12 cellular contexts compared by ENCODE assay signal in the genomic region with DNA sequence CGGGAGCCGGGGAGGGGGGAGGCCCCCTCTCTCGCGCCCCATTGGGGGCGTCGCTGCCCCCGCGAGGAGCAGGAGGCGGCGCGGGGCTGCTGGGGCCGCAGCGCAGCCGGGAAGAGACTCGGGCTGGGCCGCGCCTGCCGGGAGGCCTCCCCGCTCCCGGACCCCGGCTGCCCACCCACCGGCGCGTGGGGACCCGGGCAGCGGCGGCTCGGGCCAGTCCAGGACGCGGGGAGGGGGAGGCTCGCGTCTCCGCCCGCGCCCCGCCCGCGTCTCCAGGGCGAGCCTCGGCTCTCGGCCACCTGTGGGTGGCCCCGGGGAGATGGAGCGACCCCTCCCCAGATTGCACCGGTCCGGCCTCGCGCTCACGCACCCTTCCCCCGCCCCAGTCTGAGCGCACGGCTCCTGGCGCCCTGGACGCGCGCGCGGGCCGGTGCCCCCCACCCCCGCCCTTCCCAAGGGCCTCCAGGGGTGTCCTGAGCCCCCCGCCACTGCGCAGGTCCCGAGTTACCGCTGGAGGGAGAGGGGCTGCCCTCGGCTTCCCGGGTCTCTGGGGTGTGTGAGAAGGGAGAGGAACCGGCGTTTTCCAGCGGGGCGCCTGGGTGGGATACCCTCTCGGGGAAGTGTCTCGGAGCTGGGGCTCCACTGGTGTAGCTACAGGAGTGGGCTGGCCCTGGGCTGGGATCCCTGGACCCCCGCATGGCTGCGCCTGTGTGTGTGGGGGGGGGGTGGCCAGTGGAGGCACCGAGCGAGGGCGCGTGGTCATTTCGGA. TPM values are rescaled to one million over a fixed set of nuclear protein-coding genes. Genes with fewer than 3 reads are reported as not detected.
DNase-seq lines count a peak whose midpoint lies in the region; TF ChIP-seq lines count a peak whose summit lies in the region.
"Had no signal": no experiment of that assay in that cellular context is flagged by ENCODE, and none has a peak within 500 bp of the region (broad histone marks: within the 10 kb centered on the region; RNA-seq: fewer than 3 reads in every experiment).

No MANE protein-coding gene starts in this region.

- no peak overlapping the region for H2AFZ ChIP-seq in OCI-LY7 (ENCODE audit: low read length)

- no peak overlapping the region for H3K9ac ChIP-seq in liver (ENCODE audit: low read depth in 1 of 2, low read length in 2 of 2)

- CTCF ChIA-PET in OCI-LY7 (lab: Charles Lee; ENCODE audit: unreplicated experiment) (no interaction called here), GM10248 (lab: Yijun Ruan, JAX) (no interaction called here)

- no peaks in the 10 kb centered on the region for H4K20me1 ChIP-seq in OCI-LY7 (ENCODE audit: insufficient read depth, low read length)

- 5% methylated on average over 78 of the region's 78 CpGs for WGBS in liver
- 0 to 48% (median 4%) methylated on average over 2 to 77 of the region's 78 CpGs for WGBS in stomach, 5 donors

- H3K79me2 ChIP-seq in OCI-LY7 (ENCODE audit: insufficient read depth, low read depth, low read length), result no peaks in the 10 kb centered on the region

- H3K9me2 ChIP-seq in OCI-LY7 (ENCODE audit: insufficient read depth, low read length), result no peaks in the 10 kb centered on the region

- H3K4me3 ChIP-seq in coronary artery (peak overlapping the region; percentile 77), liver (ENCODE audit: low read depth in 1 of 3, low read length in 3 of 3) (peak overlapping the region in 2 of 3 donors; percentile 23 to 57), stomach (peak overlapping the region; percentile 61 to 76 (median 64)), OCI-LY7 (ENCODE audit: low read depth, low read length, poor library complexity, severe bottlenecking) (no peak overlapping the region)

- peaks cover 0 to 4% (median 0%) of the 10 kb centered on the region in 4 donors for H3K27me3 ChIP-seq in liver (ENCODE audit: control insufficient read depth in 4 of 4, insufficient read depth in 4 of 4, low read length in 3 of 4)
- H3K27me3 ChIP-seq in stomach, result peaks cover 0 to 47% (median 15%) of the 10 kb centered on the region in 3 donors

- H3K27ac ChIP-seq in coronary artery, result peak overlapping the region; percentile 50 to 88
- H3K27ac ChIP-seq in liver (ENCODE audit: low read depth in 1 of 2, low read length in 2 of 2), result peak overlapping the region; percentile 33 to 50
- H3K27ac ChIP-seq in stomach, result peak overlapping the region; percentile 48 to 84 (median 63)
- H3K27ac ChIP-seq in OCI-LY7 (ENCODE audit: low read depth, low read length, poor library complexity, severe bottlenecking), result no peak overlapping the region

- H3K9me3 ChIP-seq in liver (ENCODE audit: control insufficient read depth in 4 of 4, low read length in 3 of 4) (no peaks in the 10 kb centered on the region), stomach (no peaks in the 10 kb centered on the region), OCI-LY7 (ENCODE audit: low read length) (no peaks in the 10 kb centered on the region)

- H3K4me1 ChIP-seq in liver (ENCODE audit: control insufficient read depth in 4 of 4, insufficient read depth in 4 of 4, low read length in 3 of 4) (peaks cover 0 to 5% (median 1%) of the 10 kb centered on the region in 4 donors), stomach (peaks cover 1 to 39% (median 32%) of the 10 kb centered on the region in 4 donors), OCI-LY7 (ENCODE audit: insufficient read depth, low read length, poor library complexity, severe bottlenecking) (peaks cover 2% of the 10 kb centered on the region)

- TF ChIP-seq EP300 in Ishikawa (IDR thresholded peaks at IDR 0.05; ENCODE audit: borderline replicate concordance), result no peak
- TF ChIP-seq EP300 in stomach (IDR thresholded peaks at IDR 0.05), result no peak

- TF ChIP-seq RAD21 in Ishikawa (IDR thresholded peaks at IDR 0.05; ENCODE audit: low read depth) (no peak), liver (IDR thresholded peaks at IDR 0.05) (no peak)

- BruUV-seq in OCI-LY7 (replicated peaks; lab: Mats Ljungman, UMichigan), result no TSS peak

- no peak for TF ChIP-seq POLR2A in stomach (IDR thresholded peaks at IDR 0.05)

- H3K4me2 ChIP-seq in OCI-LY7 (ENCODE audit: low read length), result no peak overlapping the region

- POLR2A ChIA-PET in OCI-LY7 (lab: Charles Lee), result no interaction called here
- POLR2A ChIA-PET in GM10248 (lab: Yijun Ruan, JAX), result no interaction called here

- H3K36me3 ChIP-seq in liver (ENCODE audit: control insufficient read depth in 4 of 4, insufficient read depth in 3 of 4, low read depth in 1 of 4, low read length in 3 of 4) (peaks cover 0 to 1% (median 0%) of the 10 kb centered on the region in 4 donors), stomach (no peaks in the 10 kb centered on the region), OCI-LY7 (ENCODE audit: insufficient read depth, low read length) (no peaks in the 10 kb centered on the region)

- TF ChIP-seq CTCF in coronary artery (IDR thresholded peaks at IDR 0.05) (no peak), liver (IDR thresholded peaks at IDR 0.05; ENCODE audit: low read depth, low read length, missing input control) (no peak), stomach (IDR thresholded peaks at IDR 0.05) (no peak), OCI-LY7 (conservative IDR thresholded peaks at IDR 0.05; ENCODE audit: low read length) (no peak), GM10248 (IDR thresholded peaks at IDR 0.05; ENCODE audit: control extremely low read depth, extremely low read depth, low read depth, missing control alignments) (no peak)

- DNase-seq in coronary artery (ENCODE audit: low spot score), result no peak
- no peak for DNase-seq in stomach
- no peak for DNase-seq in OCI-LY7 (ENCODE audit: low spot score)
- no peak for DNase-seq in amniotic stem cell (lab: John Stamatoyannopoulos, UW)
- no peak for DNase-seq in mesenteric fat pad (ENCODE audit: low spot score)
- DNase-seq in GM10248 (ENCODE audit: extremely low spot score), result no peak
- DNase-seq: activated CD4-positive, CD25-positive, alpha-beta regulatory T cell; cortex of kidney; EL; NCI-H524 had no signal

- intact Hi-C loops in stomach (cut with DNase I; ENCODE audit: low total_unique reads) (no loop called here), OCI-LY7 (cut with micrococcal nuclease; ENCODE audit: unreplicated experiment) (no loop called here)

TF ChIP-seq in Ishikawa, 13 proteins besides CTCF, POLR2A, EP300 and RAD21:
- TF ChIP-seq FOXM1 (IDR thresholded peaks at IDR 0.05; ENCODE audit: borderline replicate concordance, low read depth) (no peak), TAF1 (IDR thresholded peaks at IDR 0.05; ENCODE audit: low read depth) (no peak), ZBTB7A (IDR thresholded peaks at IDR 0.05; ENCODE audit: low read depth) (peak; percentile 69; the same call in 1 of the 2 replicates)
- TF ChIP-seq, protein P1, sequence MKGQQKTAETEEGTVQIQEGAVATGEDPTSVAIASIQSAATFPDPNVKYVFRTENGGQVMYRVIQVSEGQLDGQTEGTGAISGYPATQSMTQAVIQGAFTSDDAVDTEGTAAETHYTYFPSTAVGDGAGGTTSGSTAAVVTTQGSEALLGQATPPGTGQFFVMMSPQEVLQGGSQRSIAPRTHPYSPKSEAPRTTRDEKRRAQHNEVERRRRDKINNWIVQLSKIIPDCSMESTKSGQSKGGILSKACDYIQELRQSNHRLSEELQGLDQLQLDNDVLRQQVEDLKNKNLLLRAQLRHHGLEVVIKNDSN (IDR thresholded peaks at IDR 0.05), result no peak
TF ChIP-seq in Ishikawa: peak in this region for 1.

TF ChIP-seq in liver, 16 proteins besides CTCF, POLR2A, EP300 and RAD21:
- TF ChIP-seq GABPA (IDR thresholded peaks at IDR 0.05 in 1 of 2, conservative IDR thresholded peaks at IDR 0.05 in 1 of 2) (no peak), HNF4A (conservative IDR thresholded peaks at IDR 0.05) (no peak)

RNA-seq across cellular contexts. Expression of a gene that starts 0.6 kb away (rescaled TPM):
- total RNA-seq in liver (1 to 10 TPM; 3.8 to 4.8 TPM), stomach (10 to 100 TPM; 12.1 to 88.9 (median 17.5) TPM), OCI-LY7 (2022) (0.42 and 1.2 TPM in 2 replicates), mesenteric fat pad (212 TPM)
- polyA plus RNA-seq in liver (1 to 10 TPM in 1 of 2 donors, under 1 TPM in 1; 0.92 to 5.1 TPM), stomach (10 to 100 TPM in 2 of 3 donors, 1 to 10 TPM in 1; 9.8 to 14.8 (median 12.0) TPM)
- 1.4 TPM in 1 of 2 replicates, not detected in the other for total RNA-seq in OCI-LY7 (2014; rRNA removed; shearing (Covaris generic))

RNA-seq across cellular contexts. Expression of a gene that starts 14.1 kb away (rescaled TPM):
- total RNA-seq in liver, result 10 to 100 TPM in 1 of 2 donors, not detected in 1; 12.1 TPM
- polyA plus RNA-seq in liver, result under 1 TPM in 1 of 2 donors, not detected in 1; 0.10 TPM
- total RNA-seq in stomach, result not detected
- not detected for polyA plus RNA-seq in stomach
- not detected in 2 replicates for total RNA-seq in OCI-LY7 (2014; rRNA removed; shearing (Covaris generic))
- not detected in 2 replicates for total RNA-seq in OCI-LY7 (2022)
- total RNA-seq in mesenteric fat pad, result not detected

RNA-seq across cellular contexts. Expression of a gene that starts 33.2 kb away (rescaled TPM):
- 1 to 10 TPM; 5.7 to 8.4 TPM for total RNA-seq in liver
- 1 to 10 TPM; 2.2 to 6.3 TPM for polyA plus RNA-seq in liver
- total RNA-seq in stomach, result 100 to 1,000 TPM in 1 of 5 donors, 10 to 100 TPM in 4; 12.3 to 136 (median 62.9) TPM
- 10 to 100 TPM; 12.5 to 32.8 (median 20.7) TPM for polyA plus RNA-seq in stomach
- total RNA-seq in OCI-LY7 (2014; rRNA removed; shearing (Covaris generic)), result 3.4 and 5.7 TPM in 2 replicates
- 6.5 and 7.3 TPM in 2 replicates for total RNA-seq in OCI-LY7 (2022)
- total RNA-seq in mesenteric fat pad, result 193 TPM

RNA-seq across cellular contexts. Expression of a gene that starts 41.5 kb away (rescaled TPM):
- total RNA-seq in liver, result under 1 TPM in 1 of 2 donors, not detected in 1; 0.08 TPM
- polyA plus RNA-seq in liver, result under 1 TPM in 1 of 2 donors, not detected in 1; 0.05 TPM
- total RNA-seq in stomach, result 100 to 1,000 TPM in 1 of 5 donors, 10 to 100 TPM in 3, 1 to 10 TPM in 1; 5.3 to 149 (median 27.7) TPM
- 10 to 100 TPM in 2 of 3 donors, 1 to 10 TPM in 1; 2.1 to 12.9 (median 12.5) TPM for polyA plus RNA-seq in stomach
- total RNA-seq in OCI-LY7 (2014; rRNA removed; shearing (Covaris generic)), result not detected in 2 replicates
- 0.23 TPM in 1 of 2 replicates, not detected in the other for total RNA-seq in OCI-LY7 (2022)
- total RNA-seq in mesenteric fat pad, result 0.67 TPM

RNA-seq across cellular contexts. Expression of a gene that starts 46.4 kb away (rescaled TPM):
- 10 to 100 TPM; 16.7 to 29.1 TPM for total RNA-seq in liver
- polyA plus RNA-seq in liver, result 10 to 100 TPM; 19.1 to 32.7 TPM
- 100 to 1,000 TPM in 1 of 5 donors, 10 to 100 TPM in 4; 21.1 to 240 (median 65.9) TPM for total RNA-seq in stomach
- 10 to 100 TPM; 29.9 to 35.1 (median 35.0) TPM for polyA plus RNA-seq in stomach
- 85.8 and 98.6 TPM in 2 replicates for total RNA-seq in OCI-LY7 (2014; rRNA removed; shearing (Covaris generic))
- 104 and 106 TPM in 2 replicates for total RNA-seq in OCI-LY7 (2022)
- 37.3 TPM for total RNA-seq in mesenteric fat pad
